Comparison of ENCODE assay signal across 1 cellular context in genomic region chr20:40668449-40669228, GRCh38.
TF ChIP-seq lines count a peak whose summit lies in the region.

No MANE protein-coding gene starts in this region.

TF ChIP-seq in HepG2, 621 proteins besides CTCF, POLR2A, EP300 and RAD21 (continued from another document and continues in another):
- TF ChIP-seq ZNF710 (CRISPR knock-in tag; IDR thresholded peaks at IDR 0.05; ENCODE audit: borderline replicate concordance), result peak; percentile 84
- TF ChIP-seq ZSCAN21 (CRISPR knock-in tag; IDR thresholded peaks at IDR 0.05; ENCODE audit: borderline replicate concordance), result peak; percentile 67; the same call in 1 of the 2 replicates
- no peak; the same call in 1 of the 2 replicates for TF ChIP-seq ZBTB49 (CRISPR knock-in tag; IDR thresholded peaks at IDR 0.05; ENCODE audit: borderline replicate concordance)
- peak; percentile 32; the same call in 1 of the 2 replicates for TF ChIP-seq MTF2 (CRISPR knock-in tag; IDR thresholded peaks at IDR 0.05; ENCODE audit: borderline replicate concordance)
- 0 out of 2 replicates have a peak, but pooled peaks have one; percentile 63 for TF ChIP-seq AHR (CRISPR knock-in tag; IDR thresholded peaks at IDR 0.05)
- TF ChIP-seq ZNF614 (CRISPR knock-in tag; IDR thresholded peaks at IDR 0.05; ENCODE audit: borderline replicate concordance), result peak; percentile 75; the same call in 1 of the 2 replicates
- peak; percentile 78; the same call in 1 of the 2 replicates for TF ChIP-seq ZNF800 (CRISPR knock-in tag; IDR thresholded peaks at IDR 0.05)
- peak; percentile 58 for TF ChIP-seq THAP11 (CRISPR knock-in tag; IDR thresholded peaks at IDR 0.05)
- peak; percentile 64; the same call in 1 of the 2 replicates for TF ChIP-seq KDM2A (CRISPR knock-in tag; IDR thresholded peaks at IDR 0.05; ENCODE audit: borderline replicate concordance, low read depth)
- TF ChIP-seq JUNB (CRISPR knock-in tag; IDR thresholded peaks at IDR 0.05; ENCODE audit: borderline replicate concordance), result 0 out of 2 replicates have a peak, but pooled peaks have one; percentile 16
- peak; percentile 44; the same call in 1 of the 2 replicates for TF ChIP-seq ZNF224 (CRISPR knock-in tag; IDR thresholded peaks at IDR 0.05)
- peak; percentile 69; the same call in 1 of the 2 replicates for TF ChIP-seq ZNF331 (CRISPR knock-in tag; IDR thresholded peaks at IDR 0.05)
- TF ChIP-seq HHEX (CRISPR knock-in tag; IDR thresholded peaks at IDR 0.05), result peak; percentile 69
- TF ChIP-seq MXI1 (IDR thresholded peaks at IDR 0.05; ENCODE audit: borderline replicate concordance, low read depth, low read length), result peak; percentile 73; the same call in 2 of the 3 replicates
- TF ChIP-seq MAFF (IDR thresholded peaks at IDR 0.05; ENCODE audit: low read depth, low read length), result 0 out of 2 replicates have a peak, but pooled peaks have one; percentile 17
- TF ChIP-seq ZNF550 (CRISPR knock-in tag; IDR thresholded peaks at IDR 0.05; ENCODE audit: borderline replicate concordance), result no peak
- peak; percentile 81 for TF ChIP-seq ZBTB34 (CRISPR knock-in tag; IDR thresholded peaks at IDR 0.05)
- peak; percentile 81 for TF ChIP-seq ZNF556 (CRISPR knock-in tag; IDR thresholded peaks at IDR 0.05; ENCODE audit: borderline replicate concordance)
- 0 out of 2 replicates have a peak, but pooled peaks have one; percentile 33 for TF ChIP-seq KAT8 (CRISPR knock-in tag; IDR thresholded peaks at IDR 0.05)
- TF ChIP-seq ZNF878 (CRISPR knock-in tag; IDR thresholded peaks at IDR 0.05), result peak; percentile 72; the same call in 1 of the 2 replicates
- no peak for TF ChIP-seq ZNF552 (CRISPR knock-in tag; IDR thresholded peaks at IDR 0.05; ENCODE audit: borderline replicate concordance)
- peak; percentile 96 for TF ChIP-seq SALL1 (CRISPR knock-in tag; IDR thresholded peaks at IDR 0.05)
- TF ChIP-seq TBL1XR1 (IDR thresholded peaks at IDR 0.05; ENCODE audit: borderline replicate concordance, low read length, partially characterized antibody), result peak; percentile 24
- TF ChIP-seq EEA1 (CRISPR knock-in tag; IDR thresholded peaks at IDR 0.05; ENCODE audit: borderline replicate concordance), result 0 out of 2 replicates have a peak, but pooled peaks have one; percentile 49
- TF ChIP-seq ZNF567 (CRISPR knock-in tag; IDR thresholded peaks at IDR 0.05; ENCODE audit: borderline replicate concordance), result peak; percentile 82; the same call in 1 of the 2 replicates
- no peak for TF ChIP-seq SOX13 (IDR thresholded peaks at IDR 0.05)
- peak in 1 of 2 experiments; percentile 65; a peak in 2 of 4 replicates for TF ChIP-seq SOX13 (CRISPR knock-in tag; conservative IDR thresholded peaks at IDR 0.05 in 1 of 2, IDR thresholded peaks at IDR 0.05 in 1 of 2)
- peak; percentile 35; the same call in 1 of the 2 replicates for TF ChIP-seq MNT (IDR thresholded peaks at IDR 0.05)
- peak; percentile 49; the same call in 1 of the 2 replicates for TF ChIP-seq ARID4A (CRISPR knock-in tag; IDR thresholded peaks at IDR 0.05; ENCODE audit: borderline replicate concordance)
- 0 out of 2 replicates have a peak, but pooled peaks have one; percentile 62 for TF ChIP-seq RORA (CRISPR knock-in tag; IDR thresholded peaks at IDR 0.05)
- no peak for TF ChIP-seq TAF15 (IDR thresholded peaks at IDR 0.05; ENCODE audit: low read depth, low read length, poor library complexity, severe bottlenecking)
- TF ChIP-seq SNAI1 (CRISPR knock-in tag; IDR thresholded peaks at IDR 0.05; ENCODE audit: borderline replicate concordance), result no peak
- no peak for TF ChIP-seq TERF1 (CRISPR knock-in tag; IDR thresholded peaks at IDR 0.05)
- TF ChIP-seq ZBTB26 (CRISPR knock-in tag; IDR thresholded peaks at IDR 0.05; ENCODE audit: borderline replicate concordance), result peak; percentile 49; the same call in 1 of the 2 replicates
- TF ChIP-seq ZNF274 (CRISPR knock-in tag; IDR thresholded peaks at IDR 0.05), result no peak
- no peak for TF ChIP-seq SIN3B (IDR thresholded peaks at IDR 0.05; ENCODE audit: low read length)
- TF ChIP-seq ARID5B (CRISPR knock-in tag; IDR thresholded peaks at IDR 0.05), result peak; percentile 94
